ENCODE assay signal across 20 cellular contexts in genomic region chr9:138042640-138043039, GRCh38.
DNase-seq lines count a peak whose midpoint lies in the region; ATAC-seq and TF ChIP-seq lines count a peak whose summit lies in the region.
"Had no signal": no experiment of that assay in that cellular context is flagged by ENCODE, and none has a peak within 500 bp of the region (broad histone marks: within the 10 kb centered on the region; RNA-seq: fewer than 3 reads in every experiment).

No MANE protein-coding gene starts in this region.

- ATAC-seq in upper lobe of right lung (no peak), T-helper 17 cell (no peak)
- ATAC-seq: CD8-positive, alpha-beta T cell; HCT116 had no signal

- no peak overlapping the region for H3K4me2 ChIP-seq in neural progenitor cell
- H3K4me2 ChIP-seq: BLaER1 treated with 17β-estradiol and CSF1 and Interleukin-3, amounts not matched to agents 10 nM and 100 nM; KMS-11 had no signal

- H4K20me1 ChIP-seq in neural progenitor cell (ENCODE audit: low read depth): no peaks in the 10 kb centered on the region
- H4K20me1 ChIP-seq: BLaER1 treated with 17β-estradiol and CSF1 and Interleukin-3, amounts not matched to agents 10 nM and 100 nM had no signal

- H3K36me3 Mint-ChIP-seq in neural progenitor cell (no peaks in the 10 kb centered on the region), T-helper 17 cell (ENCODE audit: low read depth) (peaks cover 6% of the 10 kb centered on the region)
- H3K36me3 Mint-ChIP-seq: CD8-positive, alpha-beta T cell had no signal

- H3K4me1 Mint-ChIP-seq in neural progenitor cell: peaks cover 6% of the 10 kb centered on the region
- peaks cover 7% of the 10 kb centered on the region for H3K4me1 Mint-ChIP-seq in T-helper 17 cell

- H3K27me3 ChIP-seq in neural progenitor cell (no peaks in the 10 kb centered on the region), upper lobe of right lung (peaks cover 23% of the 10 kb centered on the region)
- H3K27me3 ChIP-seq: BLaER1 treated with 17β-estradiol and CSF1 and Interleukin-3, amounts not matched to agents 10 nM and 100 nM; SJSA1 had no signal

- no peaks in the 10 kb centered on the region for H3K36me3 ChIP-seq in neural progenitor cell
- no peaks in the 10 kb centered on the region for H3K36me3 ChIP-seq in upper lobe of right lung
- H3K36me3 ChIP-seq: BLaER1 treated with 17β-estradiol and CSF1 and Interleukin-3, amounts not matched to agents 10 nM and 100 nM; SJSA1 had no signal

- H2AFZ ChIP-seq in neural progenitor cell (replicated peaks): no peak overlapping the region

- H3K9me3 ChIP-seq in neural progenitor cell (ENCODE audit: low read depth): no peaks in the 10 kb centered on the region
- H3K9me3 ChIP-seq in upper lobe of right lung: no peaks in the 10 kb centered on the region
- H3K9me3 ChIP-seq in T-helper 17 cell (ENCODE audit: control insufficient read depth, low read length, poor library complexity, severe bottlenecking): no peaks in the 10 kb centered on the region
- H3K9me3 ChIP-seq: BLaER1 treated with 17β-estradiol and CSF1 and Interleukin-3, amounts not matched to agents 10 nM and 100 nM; SJSA1 had no signal

- TF ChIP-seq CTCF in neural progenitor cell (IDR thresholded peaks at IDR 0.05) (no peak), upper lobe of right lung (IDR thresholded peaks at IDR 0.05) (no peak)

- no peaks in the 10 kb centered on the region for H3K79me2 ChIP-seq in neural progenitor cell (ENCODE audit: low read depth)

- H3K27ac ChIP-seq in neural progenitor cell (no peak overlapping the region), upper lobe of right lung (no peak overlapping the region)
- H3K27ac ChIP-seq: BLaER1 treated with 17β-estradiol and CSF1 and Interleukin-3, amounts not matched to agents 10 nM and 100 nM; KMS-11; SJSA1 had no signal

- H3K27ac Mint-ChIP-seq in neural progenitor cell (peak overlapping the region; percentile 16), T-helper 17 cell (no peak overlapping the region)
- H3K27ac Mint-ChIP-seq: CD8-positive, alpha-beta T cell had no signal

- H3K27me3 Mint-ChIP-seq in neural progenitor cell (ENCODE audit: insufficient read depth, low read depth) (peaks cover 3% of the 10 kb centered on the region), T-helper 17 cell (peaks cover 58% of the 10 kb centered on the region)

- no peaks in the 10 kb centered on the region for H3K4me1 ChIP-seq in neural progenitor cell
- H3K4me1 ChIP-seq in upper lobe of right lung: no peaks in the 10 kb centered on the region
- H3K4me1 ChIP-seq: SJSA1 had no signal

- H3K4me3 ChIP-seq in neural progenitor cell (no peak overlapping the region), upper lobe of right lung (no peak overlapping the region)
- H3K4me3 ChIP-seq: BLaER1 treated with 17β-estradiol and CSF1 and Interleukin-3, amounts not matched to agents 10 nM and 100 nM; SJSA1 had no signal

- H3K9me3 Mint-ChIP-seq in neural progenitor cell: no peaks in the 10 kb centered on the region
- H3K9me3 Mint-ChIP-seq: CD8-positive, alpha-beta T cell had no signal

- no peak overlapping the region for H3K9ac ChIP-seq in neural progenitor cell
- H3K9ac ChIP-seq: BLaER1 treated with 17β-estradiol and CSF1 and Interleukin-3, amounts not matched to agents 10 nM and 100 nM; KMS-11 had no signal

- H3K4me3 Mint-ChIP-seq in neural progenitor cell (no peak overlapping the region), T-helper 17 cell (no peak overlapping the region)
- H3K4me3 Mint-ChIP-seq: CD8-positive, alpha-beta T cell had no signal

- H3F3A ChIP-seq in neural progenitor cell (ENCODE audit: low read depth): peaks cover 2% of the 10 kb centered on the region

- intact Hi-C loops in upper lobe of right lung (cut with DNase I): no loop called here

- DNase-seq in D341Med (ENCODE audit: low spot score) (peak; percentile 12), ecto neural progenitor cell (ENCODE audit: low spot score) (peak; percentile 35), neural progenitor cell (ENCODE audit: low spot score) (no peak), upper lobe of right lung (peak; percentile 20), NCI-H446 treated with DMSO at 0.1 percent for 48 hours (lab: John Stamatoyannopoulos, UW) (no peak), T-helper 17 cell (no peak), NCI-H510A (lab: John Stamatoyannopoulos, UW) (no peak)
- DNase-seq: ACHN, EL, GF-D8, NCI-H1105 treated with DMSO at 0.1 percent for 48 hours, NCI-H2029 treated with DMSO at 0.1 percent for 48 hours, NCI-H226, NCI-H524 treated with DMSO at 0.1 percent for 48 hours, NCI-H82 had no signal

Comparison
In these comparisons a context has a peak if more than half of its experiments do, and no peak if none do; other contexts are left out.
1. DNase-seq: peak in D341Med (single experiment), ecto neural progenitor cell (single experiment) and upper lobe of right lung (single experiment); none in neural progenitor cell (single experiment), NCI-H446 treated with DMSO at 0.1 percent for 48 hours (single experiment), T-helper 17 cell (0 of 3) and NCI-H510A (single experiment).